In the genomic region with DNA sequence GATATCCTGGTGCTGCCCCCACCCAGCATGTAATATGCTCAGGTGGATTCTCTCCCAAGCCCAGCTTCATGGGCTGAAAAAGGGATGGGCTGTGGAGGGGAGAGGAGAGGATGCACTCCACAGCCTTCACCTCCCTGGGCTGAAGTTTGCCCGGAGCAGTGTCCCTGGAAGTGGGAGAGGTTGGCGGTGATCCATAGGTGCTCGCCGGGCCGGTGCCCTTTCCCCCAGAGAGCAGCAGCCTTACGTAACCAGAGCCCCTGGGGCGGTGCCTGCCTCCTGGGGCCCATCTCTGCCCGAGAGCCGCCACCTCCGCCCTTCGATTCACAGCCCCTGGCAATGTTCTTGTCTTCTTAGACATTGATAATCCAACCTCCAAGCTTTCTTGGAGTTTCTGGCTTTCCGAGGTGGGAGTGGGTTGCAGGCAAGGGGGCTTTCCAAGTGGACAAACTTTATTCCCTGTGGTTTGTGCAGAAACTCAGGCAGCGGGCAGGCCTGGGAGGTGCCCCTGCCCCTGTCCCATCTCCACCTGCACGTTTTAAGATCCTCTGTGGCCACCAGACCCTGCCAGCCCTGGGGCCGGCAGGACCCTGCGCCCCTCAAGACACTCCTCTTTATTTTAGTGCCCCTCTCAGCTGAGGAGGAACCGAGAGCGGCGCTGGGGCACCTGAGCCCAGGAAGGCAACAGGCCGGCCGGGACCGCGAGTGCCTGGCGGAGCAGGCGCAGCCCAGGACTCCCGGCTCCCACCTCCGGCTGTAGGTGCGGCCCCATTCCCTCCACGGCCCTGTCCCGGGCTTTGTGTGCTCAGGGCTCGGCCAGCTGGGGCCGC, we compare ENCODE assay signal across 1 cellular context.
TF ChIP-seq lines count a peak whose summit lies in the region.

No MANE protein-coding gene starts in this region.

TF ChIP-seq in IMR-90, 13 proteins besides CTCF, POLR2A, EP300 and RAD21:
- TF ChIP-seq SMC3 (IDR thresholded peaks at IDR 0.05; ENCODE audit: low read depth, low read length) (no peak), MXI1 (IDR thresholded peaks at IDR 0.05; ENCODE audit: borderline replicate concordance, low read depth, low read length) (no peak), FOS (IDR thresholded peaks at IDR 0.05; ENCODE audit: low read depth, low read length) (no peak)
- TF ChIP-seq, protein P1, sequence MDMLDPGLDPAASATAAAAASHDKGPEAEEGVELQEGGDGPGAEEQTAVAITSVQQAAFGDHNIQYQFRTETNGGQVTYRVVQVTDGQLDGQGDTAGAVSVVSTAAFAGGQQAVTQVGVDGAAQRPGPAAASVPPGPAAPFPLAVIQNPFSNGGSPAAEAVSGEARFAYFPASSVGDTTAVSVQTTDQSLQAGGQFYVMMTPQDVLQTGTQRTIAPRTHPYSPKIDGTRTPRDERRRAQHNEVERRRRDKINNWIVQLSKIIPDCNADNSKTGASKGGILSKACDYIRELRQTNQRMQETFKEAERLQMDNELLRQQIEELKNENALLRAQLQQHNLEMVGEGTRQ (IDR thresholded peaks at IDR 0.05; ENCODE audit: low read depth, low read length): no peak
